ENCODE assay signal across 8 cellular contexts in the genomic region with DNA sequence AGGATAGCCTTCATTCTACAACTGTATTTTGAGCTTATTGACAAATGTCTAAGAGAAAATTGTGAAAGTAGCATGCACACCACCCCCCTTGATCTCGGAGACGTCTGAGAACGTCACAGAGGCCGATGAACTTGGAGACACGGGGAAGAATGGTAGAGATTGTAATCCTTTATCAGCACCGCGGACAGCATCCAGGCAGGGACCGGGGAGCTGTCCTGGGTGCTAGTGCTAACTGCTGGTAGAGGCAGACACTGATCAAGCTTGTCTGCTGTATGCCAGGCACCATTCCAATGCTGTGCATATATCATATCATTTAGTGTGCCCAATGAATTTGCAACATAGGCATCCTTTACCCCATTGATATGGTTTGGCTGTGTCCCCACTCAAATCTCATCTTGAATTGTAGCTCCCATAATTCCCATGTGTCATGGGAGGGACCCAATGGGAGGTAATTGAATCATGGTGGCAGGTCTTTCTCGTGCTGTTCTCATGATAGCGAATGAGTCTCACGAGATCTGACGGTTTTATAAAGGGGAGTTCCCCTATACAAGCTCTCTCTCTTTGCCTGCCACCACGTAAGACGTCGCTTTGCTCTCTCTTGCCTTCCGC.
DNase-seq lines count a peak whose midpoint lies in the region; ATAC-seq and TF ChIP-seq lines count a peak whose summit lies in the region.

No MANE protein-coding gene starts in this region.

- TF ChIP-seq CTCF in lung (IDR thresholded peaks at IDR 0.05; ENCODE audit: control extremely low read depth, extremely low read depth) (no peak), tibial nerve (IDR thresholded peaks at IDR 0.05) (no peak)

- H3K36me3 ChIP-seq in lung (ENCODE audit: control insufficient read depth in 2 of 2, insufficient read depth in 2 of 2, low read length in 2 of 2) (no peaks in the 10 kb centered on the region), tibial nerve (no peaks in the 10 kb centered on the region)

- WGBS in lung, 2 donors: 37 to 38% methylated on average over 16 of the region's 16 CpGs
- 40 to 42% methylated on average over 16 of the region's 16 CpGs for WGBS in tibial nerve, 2 donors

- H3K4me3 ChIP-seq in lung: no peak overlapping the region
- no peak overlapping the region for H3K4me3 ChIP-seq in tibial nerve

- H3K4me1 ChIP-seq in lung (ENCODE audit: control insufficient read depth in 2 of 2, insufficient read depth in 2 of 2, low read length in 2 of 2) (no peaks in the 10 kb centered on the region), tibial nerve (no peaks in the 10 kb centered on the region)

- no peak for ATAC-seq in lung (ENCODE audit: insufficient read depth, low FRiP score)

- TF ChIP-seq EP300 in tibial nerve (IDR thresholded peaks at IDR 0.05): peak in 1 of 2 donors; percentile 21

- peaks cover 0 to 4% of the 10 kb centered on the region in 2 donors for H3K9me3 ChIP-seq in lung (ENCODE audit: control insufficient read depth in 2 of 2, insufficient read depth in 1 of 2, low read length in 1 of 2)
- no peaks in the 10 kb centered on the region for H3K9me3 ChIP-seq in tibial nerve

- peak; percentile 21 to 29 for DNase-seq in activated CD4-positive, alpha-beta T cell treated with anti-CD3 and anti-CD28 coated beads for 24 hours (ENCODE audit: low read depth in 2 of 2)
- DNase-seq in activated CD4-positive, alpha-beta T cell treated with anti-CD3 and anti-CD28 coated beads for 4 hours: no peak
- DNase-seq in SIG-M5 treated with dmso at 0.1 percent for 504 hours (lab: John Stamatoyannopoulos, UW; ENCODE audit: unreplicated experiment) (peak; percentile 55), lung (ENCODE audit: low spot score) (peak; percentile 52), tibial nerve (ENCODE audit: low spot score in 2 of 2) (peak; percentile 28 to 73), NCI-H2107 treated with DMSO at 0.1 percent for 48 hours (lab: John Stamatoyannopoulos, UW; ENCODE audit: unreplicated experiment) (no peak), NCI-H1694 treated with DMSO at 0.1 percent for 48 hours (lab: John Stamatoyannopoulos, UW) (no peak)
- peak; percentile 18 for DNase-seq in central memory CD4-positive, alpha-beta T cell

- H3K27me3 ChIP-seq in lung (ENCODE audit: control insufficient read depth, insufficient read depth): peaks cover 4% of the 10 kb centered on the region
- H3K27me3 ChIP-seq in tibial nerve: no peaks in the 10 kb centered on the region

- no peak for TF ChIP-seq POLR2A in tibial nerve (IDR thresholded peaks at IDR 0.05)

- H3K27ac ChIP-seq in lung (ENCODE audit: low read depth in 1 of 2, low read length in 1 of 2) (no peak overlapping the region), tibial nerve (no peak overlapping the region)

Comparison
In these comparisons a context has a peak if more than half of its experiments do, and no peak if none do; other contexts are left out.
1. DNase-seq: peak in activated CD4-positive, alpha-beta T cell treated with anti-CD3 and anti-CD28 coated beads for 24 hours (2 of 2), SIG-M5 treated with dmso at 0.1 percent for 504 hours (single experiment), central memory CD4-positive, alpha-beta T cell (single experiment), lung (single experiment) and tibial nerve (2 of 2); none in activated CD4-positive, alpha-beta T cell treated with anti-CD3 and anti-CD28 coated beads for 4 hours (0 of 2), NCI-H2107 treated with DMSO at 0.1 percent for 48 hours (single experiment) and NCI-H1694 treated with DMSO at 0.1 percent for 48 hours (single experiment).